Comparison of ENCODE assay signal across 1 cellular context in the genomic region with DNA sequence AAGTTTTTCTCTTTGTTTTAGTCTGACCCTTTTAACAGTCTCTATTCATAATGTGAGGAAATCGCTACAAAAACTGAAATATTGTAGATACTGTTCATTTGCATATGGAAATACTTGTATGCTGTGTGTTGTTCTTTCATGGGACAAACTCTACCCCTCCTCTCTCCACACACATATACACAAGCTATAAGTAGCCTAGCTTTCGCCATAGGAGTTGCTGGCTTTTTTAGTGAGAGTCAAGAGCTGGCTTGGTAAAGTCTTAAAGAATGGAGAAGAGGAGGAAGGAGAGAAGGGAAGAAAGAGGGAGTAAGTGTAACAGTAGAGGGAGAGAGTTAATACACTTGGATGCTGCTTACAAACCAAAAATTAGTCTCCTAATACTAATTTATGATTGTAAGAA.
TF ChIP-seq lines count a peak whose summit lies in the region.

No MANE protein-coding gene starts in this region.

TF ChIP-seq in IMR-90, 13 proteins besides CTCF, POLR2A, EP300 and RAD21 (continued from another document):
- no peak for TF ChIP-seq RFX5 (IDR thresholded peaks at IDR 0.05; ENCODE audit: low read depth, low read length)
